Comparison of ENCODE assay signal across 1 cellular context in genomic region chr17:44218344-44219125, GRCh38.
A peak's percentile ranks its signal among the peaks of the same experiment; 100 is the strongest.
TF ChIP-seq lines count a peak whose summit lies in the region.

No MANE protein-coding gene starts in this region.

TF ChIP-seq in HepG2, 621 proteins besides CTCF, POLR2A, EP300 and RAD21 (continued from another document and continues in another):
- TF ChIP-seq MTA1 (CRISPR knock-in tag; IDR thresholded peaks at IDR 0.05; ENCODE audit: borderline replicate concordance) (peak; percentile 69; the same call in 1 of the 2 replicates), KDM3A (CRISPR knock-in tag; IDR thresholded peaks at IDR 0.05; ENCODE audit: low read depth) (0 out of 2 replicates have a peak, but pooled peaks have one; percentile 27), SRF (IDR thresholded peaks at IDR 0.05; ENCODE audit: low read depth, low read length) (no peak), ZSCAN30 (CRISPR knock-in tag; IDR thresholded peaks at IDR 0.05) (no peak), TIGD3 (CRISPR knock-in tag; IDR thresholded peaks at IDR 0.05; ENCODE audit: borderline replicate concordance) (no peak), ZIK1 (CRISPR knock-in tag; IDR thresholded peaks at IDR 0.05; ENCODE audit: borderline replicate concordance, low read depth) (no peak), DDIT3 (CRISPR knock-in tag; IDR thresholded peaks at IDR 0.05) (no peak), ZBTB1 (CRISPR knock-in tag; IDR thresholded peaks at IDR 0.05; ENCODE audit: borderline replicate concordance) (no peak), NFRKB (IDR thresholded peaks at IDR 0.05) (no peak), ZSCAN12 (CRISPR knock-in tag; IDR thresholded peaks at IDR 0.05) (no peak), ZMAT3 (CRISPR knock-in tag; conservative IDR thresholded peaks at IDR 0.05) (no peak), TCF12 (IDR thresholded peaks at IDR 0.05) (no peak), TCF12 (CRISPR knock-in tag; IDR thresholded peaks at IDR 0.05) (no peak), MIER2 (CRISPR knock-in tag; IDR thresholded peaks at IDR 0.05) (no peak), ZNF101 (CRISPR knock-in tag; IDR thresholded peaks at IDR 0.05; ENCODE audit: borderline replicate concordance, low read depth) (no peak), ZNF225 (CRISPR knock-in tag; IDR thresholded peaks at IDR 0.05) (no peak; the same call in 1 of the 2 replicates), ZNF770 (CRISPR knock-in tag; IDR thresholded peaks at IDR 0.05) (no peak), MTF2 (CRISPR knock-in tag; IDR thresholded peaks at IDR 0.05; ENCODE audit: borderline replicate concordance) (no peak), CREBL2 (CRISPR knock-in tag; IDR thresholded peaks at IDR 0.05; ENCODE audit: borderline replicate concordance) (no peak), CEBPB (IDR thresholded peaks at IDR 0.05; ENCODE audit: borderline replicate concordance, low read depth, low read length) (no peak), MED13 (CRISPR knock-in tag; IDR thresholded peaks at IDR 0.05) (no peak), EHMT2 (IDR thresholded peaks at IDR 0.05; ENCODE audit: borderline replicate concordance, low read depth, low read length) (no peak), ZNF446 (CRISPR knock-in tag; IDR thresholded peaks at IDR 0.05) (no peak), LBX2 (CRISPR knock-in tag; IDR thresholded peaks at IDR 0.05; ENCODE audit: borderline replicate concordance) (no peak), ZNF207 (IDR thresholded peaks at IDR 0.05; ENCODE audit: borderline replicate concordance) (no peak), AGO2 (optimal IDR thresholded peaks at IDR 0.05; ENCODE audit: low read depth, low read length) (no peak), POLR2AphosphoS2 (IDR thresholded peaks at IDR 0.05; ENCODE audit: low read depth, low read length) (no peak), IRF9 (CRISPR knock-in tag; IDR thresholded peaks at IDR 0.05; ENCODE audit: borderline replicate concordance) (peak; percentile 55; the same call in 1 of the 2 replicates), AKAP8 (CRISPR knock-in tag; IDR thresholded peaks at IDR 0.05) (0 out of 2 replicates have a peak, but pooled peaks have one; percentile 65), DMTF1 (CRISPR knock-in tag; IDR thresholded peaks at IDR 0.05) (no peak), CHD4 (IDR thresholded peaks at IDR 0.05; ENCODE audit: borderline replicate concordance, low read length) (no peak), CSRNP2 (CRISPR knock-in tag; conservative IDR thresholded peaks at IDR 0.05; ENCODE audit: low read depth) (no peak), TRAFD1 (CRISPR knock-in tag; IDR thresholded peaks at IDR 0.05; ENCODE audit: borderline replicate concordance) (no peak), TFDP2 (CRISPR knock-in tag; IDR thresholded peaks at IDR 0.05) (peak; percentile 66), ZFX (CRISPR knock-in tag; IDR thresholded peaks at IDR 0.05; ENCODE audit: low read depth) (peak; percentile 25), MAFG (CRISPR knock-in tag; IDR thresholded peaks at IDR 0.05) (no peak), MEIS2 (CRISPR knock-in tag; IDR thresholded peaks at IDR 0.05) (no peak), ZNF580 (CRISPR knock-in tag; IDR thresholded peaks at IDR 0.05; ENCODE audit: borderline replicate concordance, low read depth) (peak; percentile 45; the same call in 1 of the 2 replicates), TRIM22 (IDR thresholded peaks at IDR 0.05) (no peak), PREB (CRISPR knock-in tag; IDR thresholded peaks at IDR 0.05) (no peak), ZBTB20 (CRISPR knock-in tag; IDR thresholded peaks at IDR 0.05; ENCODE audit: borderline replicate concordance, low read depth) (no peak), KAT7 (CRISPR knock-in tag; IDR thresholded peaks at IDR 0.05; ENCODE audit: borderline replicate concordance) (no peak; the same call in 1 of the 2 replicates), MLX (CRISPR knock-in tag; IDR thresholded peaks at IDR 0.05) (no peak), ZNF615 (CRISPR knock-in tag; IDR thresholded peaks at IDR 0.05; ENCODE audit: borderline replicate concordance) (no peak), SMC3 (IDR thresholded peaks at IDR 0.05; ENCODE audit: low read length) (no peak), SIX4 (CRISPR knock-in tag; IDR thresholded peaks at IDR 0.05) (no peak), RBM22 (optimal IDR thresholded peaks at IDR 0.05; ENCODE audit: low read length) (no peak), PITX1 (CRISPR knock-in tag; IDR thresholded peaks at IDR 0.05) (no peak), ZNF510 (CRISPR knock-in tag; IDR thresholded peaks at IDR 0.05; ENCODE audit: low read depth) (no peak)
